Comparison of ENCODE assay signal across 10 cellular contexts in the genomic region with DNA sequence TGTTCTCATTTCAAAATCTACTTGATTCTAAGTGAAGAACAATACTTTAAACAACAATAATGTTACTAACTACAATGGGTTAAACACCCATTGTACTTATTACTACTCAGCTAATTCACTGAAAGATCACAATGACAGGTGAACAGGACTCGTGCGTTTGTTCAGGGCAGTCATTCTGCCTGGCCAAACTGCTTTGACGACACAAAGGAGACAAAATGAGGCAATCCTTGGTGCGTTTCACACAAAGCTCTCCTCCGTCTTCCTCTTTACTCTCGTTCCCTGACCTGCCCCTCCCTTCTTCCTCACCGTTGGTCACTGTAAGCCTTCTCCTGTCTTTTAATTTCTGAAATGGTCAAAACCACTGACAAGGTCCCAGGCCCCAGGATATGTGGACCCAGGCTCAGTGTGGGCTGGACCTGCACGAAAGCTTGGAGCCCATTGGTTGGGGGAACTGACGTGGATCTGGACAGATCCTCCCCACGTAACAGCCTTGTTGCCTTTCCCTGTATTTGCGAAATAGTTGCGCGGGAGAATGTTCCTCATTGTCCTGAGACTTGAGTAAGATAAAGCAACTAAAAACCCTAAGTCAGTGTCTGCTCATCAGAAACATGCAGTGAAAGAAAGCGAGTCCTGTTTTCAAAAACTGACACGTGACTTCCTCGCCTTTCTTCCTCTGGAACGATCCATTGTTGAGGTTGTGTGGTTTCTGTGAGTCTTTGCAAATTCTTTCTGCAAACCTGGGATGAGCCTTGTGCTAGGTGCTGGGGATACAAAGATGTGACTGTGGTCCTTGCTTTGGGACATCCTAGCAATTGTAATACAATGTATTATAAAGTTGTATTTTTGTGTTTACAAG.
DNase-seq lines count a peak whose midpoint lies in the region; ATAC-seq and TF ChIP-seq lines count a peak whose summit lies in the region.
"Had no signal": no experiment of that assay in that cellular context is flagged by ENCODE, and none has a peak within 500 bp of the region (broad histone marks: within the 10 kb centered on the region; RNA-seq: fewer than 3 reads in every experiment).

No MANE protein-coding gene starts in this region.

- no peak for TF ChIP-seq CTCF in HL-60 (IDR thresholded peaks at IDR 0.05; ENCODE audit: insufficient read depth, low read length)
- TF ChIP-seq CTCF in hepatocyte (IDR thresholded peaks at IDR 0.05; ENCODE audit: poor library complexity) = no peak
- no peak for TF ChIP-seq CTCF in gastrocnemius medialis (IDR thresholded peaks at IDR 0.05 in 4 of 5, conservative IDR thresholded peaks at IDR 0.05 in 1 of 5)
- TF ChIP-seq CTCF in OCI-LY7 (conservative IDR thresholded peaks at IDR 0.05; ENCODE audit: low read length) = no peak

- WGBS in hepatocyte (ENCODE audit: low lambda C conversion rate, missing lambda C conversion rate) = 60% methylated on average over 17 of the region's 17 CpGs

- DNase-seq in HL-60 (ENCODE audit: low read depth in 1 of 2, low spot score in 1 of 2) = peak; percentile 84 to 92
- DNase-seq in activated T-cell treated with anti-CD3 and anti-CD28 coated beads, Interleukin-2, amount 50 U/mL, for 48 hours = peak; percentile 21 to 22
- DNase-seq in hepatocyte (ENCODE audit: low spot score) = no peak
- peak; percentile 36 to 41 for DNase-seq in gastrocnemius medialis
- DNase-seq in OCI-LY7 (ENCODE audit: low spot score) = no peak
- DNase-seq in NCI-H1436 (lab: John Stamatoyannopoulos, UW) = no peak
- DNase-seq in AG20443 (ENCODE audit: low spot score) = no peak
- DNase-seq in MG63 = no peak
- DNase-seq: NCI-H774 had no signal

- peak overlapping the region; percentile 59 for H3K27ac ChIP-seq in HL-60 (replicated peaks)
- no peak overlapping the region for H3K27ac ChIP-seq in hepatocyte
- no peak overlapping the region for H3K27ac ChIP-seq in gastrocnemius medialis
- H3K27ac ChIP-seq in OCI-LY7 (ENCODE audit: low read depth, low read length, poor library complexity, severe bottlenecking) = no peak overlapping the region
- H3K27ac ChIP-seq: VCaP had no signal

- H3K79me2 ChIP-seq in hepatocyte (no peaks in the 10 kb centered on the region), OCI-LY7 (ENCODE audit: insufficient read depth, low read depth, low read length) (no peaks in the 10 kb centered on the region)

- no peaks in the 10 kb centered on the region for H3K36me3 ChIP-seq in hepatocyte (replicated peaks; ENCODE audit: insufficient read depth, low read depth)
- no peaks in the 10 kb centered on the region for H3K36me3 ChIP-seq in gastrocnemius medialis
- H3K36me3 ChIP-seq in OCI-LY7 (ENCODE audit: insufficient read depth, low read length) = no peaks in the 10 kb centered on the region
- no peaks in the 10 kb centered on the region for H3K36me3 ChIP-seq in MG63

- H3K4me1 ChIP-seq in hepatocyte (ENCODE audit: insufficient read depth) = no peaks in the 10 kb centered on the region
- no peaks in the 10 kb centered on the region for H3K4me1 ChIP-seq in gastrocnemius medialis
- no peaks in the 10 kb centered on the region for H3K4me1 ChIP-seq in OCI-LY7 (ENCODE audit: insufficient read depth, low read length, poor library complexity, severe bottlenecking)

- H3K9me3 ChIP-seq in hepatocyte (ENCODE audit: low read depth) (no peaks in the 10 kb centered on the region), gastrocnemius medialis (no peaks in the 10 kb centered on the region), OCI-LY7 (ENCODE audit: low read length) (no peaks in the 10 kb centered on the region), MG63 (no peaks in the 10 kb centered on the region)

- ATAC-seq in gastrocnemius medialis = peak; percentile 36 to 42

- H2AFZ ChIP-seq in hepatocyte (no peak overlapping the region), OCI-LY7 (ENCODE audit: low read length) (no peak overlapping the region)

- BruUV-seq in OCI-LY7 (replicated peaks; lab: Mats Ljungman, UMichigan) = no TSS peak

- H4K20me1 ChIP-seq in hepatocyte (ENCODE audit: insufficient read depth, poor library complexity, severe bottlenecking) (no peaks in the 10 kb centered on the region), OCI-LY7 (ENCODE audit: insufficient read depth, low read length) (no peaks in the 10 kb centered on the region)

- POLR2A ChIA-PET in OCI-LY7 (lab: Charles Lee) = no interaction called here

- H3K4me3 ChIP-seq in HL-60 (replicated peaks; ENCODE audit: insufficient read depth, low read length) = peak overlapping the region; percentile 16
- no peak overlapping the region for H3K4me3 ChIP-seq in hepatocyte
- H3K4me3 ChIP-seq in gastrocnemius medialis = no peak overlapping the region
- no peak overlapping the region for H3K4me3 ChIP-seq in OCI-LY7 (ENCODE audit: low read depth, low read length, poor library complexity, severe bottlenecking)
- no peak overlapping the region for H3K4me3 ChIP-seq in MG63

- H3K27me3 ChIP-seq in HL-60 (ENCODE audit: insufficient read depth, poor library complexity, severe bottlenecking) = no peaks in the 10 kb centered on the region
- no peaks in the 10 kb centered on the region for H3K27me3 ChIP-seq in hepatocyte
- H3K27me3 ChIP-seq in gastrocnemius medialis = no peaks in the 10 kb centered on the region
- H3K27me3 ChIP-seq in MG63 = no peaks in the 10 kb centered on the region; the same call in 1 of the 2 replicates

- in situ Hi-C loops in gastrocnemius medialis (cut with MboI; ENCODE audit: low sequenced_read_pairs in 4 of 4) = no loop called here

- no peak for TF ChIP-seq POLR2A in gastrocnemius medialis (IDR thresholded peaks at IDR 0.05)

- H3K4me2 ChIP-seq in hepatocyte (peak overlapping the region; percentile 7), OCI-LY7 (ENCODE audit: low read length) (no peak overlapping the region)

- intact Hi-C loops in gastrocnemius medialis (cut with DNase I; ENCODE audit: low total_unique reads) (no loop called here), OCI-LY7 (cut with micrococcal nuclease; ENCODE audit: unreplicated experiment) (no loop called here)

- H3K9me2 ChIP-seq in hepatocyte (replicated peaks; ENCODE audit: insufficient read depth) (no peaks in the 10 kb centered on the region), OCI-LY7 (ENCODE audit: insufficient read depth, low read length) (no peaks in the 10 kb centered on the region)

- CTCF ChIA-PET in OCI-LY7 (lab: Charles Lee; ENCODE audit: unreplicated experiment) = no interaction called here

Comparison
In these comparisons a context has a peak if more than half of its experiments do, and no peak if none do; other contexts are left out.
1. DNase-seq: peak in HL-60 (2 of 2), activated T-cell treated with anti-CD3 and anti-CD28 coated beads, Interleukin-2, amount 50 U/mL, for 48 hours (2 of 2) and gastrocnemius medialis (2 of 2); none in hepatocyte (single experiment), OCI-LY7 (single experiment), NCI-H1436 (single experiment), AG20443 (single experiment) and MG63 (single experiment).